10 cellular contexts compared by ENCODE assay signal in genomic region chr1:43822040-43822439, GRCh38.
DNase-seq lines count a peak whose midpoint lies in the region; TF ChIP-seq lines count a peak whose summit lies in the region.
"Had no signal": no experiment of that assay in that cellular context is flagged by ENCODE, and none has a peak within 500 bp of the region (broad histone marks: within the 10 kb centered on the region; RNA-seq: fewer than 3 reads in every experiment).

No MANE protein-coding gene starts in this region.

- no peak overlapping the region for H4K5ac ChIP-seq in mesendoderm (ENCODE audit: low read length)

- peaks cover 24% of the 10 kb centered on the region for H3K4me1 Mint-ChIP-seq in CD14-positive monocyte
- H3K4me1 Mint-ChIP-seq: stimulated activated effector memory CD8-positive, alpha-beta T cell treated with anti-CD3 and anti-CD28 coated beads, Interleukin-12 subunit alpha, Interleukin-12 subunit beta, amount 100 ng/mL, for 72 hours had no signal

- H2BK5ac ChIP-seq in mesendoderm (ENCODE audit: low read length), result no peak overlapping the region

- no peak overlapping the region for H2BK15ac ChIP-seq in mesendoderm (replicated peaks; ENCODE audit: low read depth)

- no peaks in the 10 kb centered on the region for H3K79me1 ChIP-seq in mesendoderm (ENCODE audit: low read length)

- WGBS in mesendoderm (ENCODE audit: extremely low coverage, insufficient coverage, low lambda C conversion rate), result no CpG with 5 or more reads among the region's 3 CpGs

- intact Hi-C loops in CD14-positive monocyte (cut with micrococcal nuclease), result no loop called here

- H3K23ac ChIP-seq in mesendoderm (ENCODE audit: low read length), result no peak overlapping the region

- H3K4me2 ChIP-seq in mesendoderm (ENCODE audit: low read length), result no peak overlapping the region

- H3K56ac ChIP-seq in mesendoderm (ENCODE audit: low read length), result no peak overlapping the region

- no peak for TF ChIP-seq CTCF in coronary artery (IDR thresholded peaks at IDR 0.05)
- TF ChIP-seq CTCF in CD14-positive monocyte (IDR thresholded peaks at IDR 0.05), result no peak

- H3K4me3 Mint-ChIP-seq in CD14-positive monocyte, result no peak overlapping the region
- H3K4me3 Mint-ChIP-seq: stimulated activated effector memory CD8-positive, alpha-beta T cell treated with anti-CD3 and anti-CD28 coated beads, Interleukin-12 subunit alpha, Interleukin-12 subunit beta, amount 100 ng/mL, for 72 hours had no signal

- peaks cover 24 to 29% of the 10 kb centered on the region in 2 donors for H3K36me3 Mint-ChIP-seq in CD14-positive monocyte

- peak overlapping the region; percentile 43 to 46 for H3K27ac ChIP-seq in coronary artery
- H3K27ac ChIP-seq in mesendoderm (ENCODE audit: low read depth, low read length), result no peak overlapping the region
- H3K27ac ChIP-seq in effector memory CD4-positive, alpha-beta T cell (ENCODE audit: insufficient read depth, low read length, poor library complexity, severe bottlenecking), result no peak overlapping the region
- H3K27ac ChIP-seq: HL-60 had no signal

- H3K18ac ChIP-seq in mesendoderm (ENCODE audit: low read length), result no peak overlapping the region

- peaks cover 23% of the 10 kb centered on the region for H3K9me3 ChIP-seq in MG63
- H3K9me3 ChIP-seq in effector memory CD4-positive, alpha-beta T cell (ENCODE audit: control insufficient read depth, low read length), result no peaks in the 10 kb centered on the region

- H3K36me3 ChIP-seq in MG63 (peaks cover 30% of the 10 kb centered on the region), mesendoderm (ENCODE audit: control insufficient read depth, insufficient read depth, low read length) (no peaks in the 10 kb centered on the region)
- peaks cover 9% of the 10 kb centered on the region for H3K36me3 ChIP-seq in effector memory CD4-positive, alpha-beta T cell (ENCODE audit: control insufficient read depth, insufficient read depth, low read length)

- no peak overlapping the region for H3K9ac ChIP-seq in mesendoderm (ENCODE audit: low read length)

- no peak overlapping the region for H3K4ac ChIP-seq in mesendoderm (ENCODE audit: low read depth, low read length)

- no peaks in the 10 kb centered on the region for H3K4me1 ChIP-seq in mesendoderm (ENCODE audit: control insufficient read depth, low read depth, low read length)
- no peaks in the 10 kb centered on the region for H3K4me1 ChIP-seq in effector memory CD4-positive, alpha-beta T cell (ENCODE audit: control insufficient read depth, insufficient read depth, low read length, poor library complexity, severe bottlenecking)

- in situ Hi-C loops in G401 (cut with HindIII; ENCODE audit: low sequenced_read_pairs), result no loop called here

- no peak overlapping the region for H3K4me3 ChIP-seq in MG63
- no peak overlapping the region for H3K4me3 ChIP-seq in coronary artery
- H3K4me3 ChIP-seq in mesendoderm (ENCODE audit: low read length), result no peak overlapping the region
- H3K4me3 ChIP-seq in effector memory CD4-positive, alpha-beta T cell (ENCODE audit: insufficient read depth, low read depth, low read length, poor library complexity, severe bottlenecking), result no peak overlapping the region

- DNase-seq in AG08395 (ENCODE audit: low spot score), result peak; percentile 95
- DNase-seq in MG63, result peak; percentile 75
- DNase-seq in coronary artery (ENCODE audit: low spot score), result no peak
- DNase-seq in mesendoderm, result peak; percentile 96
- no peak for DNase-seq in effector memory CD4-positive, alpha-beta T cell
- no peak for DNase-seq in DMS153 treated with DMSO at 0.1 percent for 48 hours (lab: John Stamatoyannopoulos, UW; ENCODE audit: unreplicated experiment)
- no peak for DNase-seq in G401 (ENCODE audit: low spot score)
- no peak for DNase-seq in CD14-positive monocyte (ENCODE audit: low spot score)

- H3K9me3 Mint-ChIP-seq in CD14-positive monocyte, result peaks cover 0 to 13% (median 6%) of the 10 kb centered on the region in 7 donors

- no peak overlapping the region for H4K8ac ChIP-seq in mesendoderm (ENCODE audit: low read depth, low read length)

- H3K79me2 ChIP-seq in mesendoderm (ENCODE audit: control insufficient read depth, insufficient read depth, low read length), result no peaks in the 10 kb centered on the region

- H3K27me3 ChIP-seq in MG63, result no peaks in the 10 kb centered on the region
- H3K27me3 ChIP-seq in mesendoderm (ENCODE audit: insufficient read depth, low read length, poor library complexity), result no peaks in the 10 kb centered on the region
- H3K27me3 ChIP-seq in effector memory CD4-positive, alpha-beta T cell (replicated peaks; ENCODE audit: control insufficient read depth, insufficient read depth, low read length, poor library complexity, severe bottlenecking), result no peaks in the 10 kb centered on the region

- H2AK5ac ChIP-seq in mesendoderm (ENCODE audit: low read length), result no peak overlapping the region

- no peaks in the 10 kb centered on the region for H3K27me3 Mint-ChIP-seq in CD14-positive monocyte (ENCODE audit: low read depth in 3 of 3)

- H3K27ac Mint-ChIP-seq in CD14-positive monocyte, result no peak overlapping the region
- H3K27ac Mint-ChIP-seq: stimulated activated effector memory CD8-positive, alpha-beta T cell treated with anti-CD3 and anti-CD28 coated beads, Interleukin-12 subunit alpha, Interleukin-12 subunit beta, amount 100 ng/mL, for 72 hours had no signal

- H2BK120ac ChIP-seq in mesendoderm (ENCODE audit: low read depth, low read length), result no peak overlapping the region

Comparison
In these comparisons a context has a peak if more than half of its experiments do, and no peak if none do; other contexts are left out.
1. DNase-seq: peak in AG08395 (single experiment), MG63 (single experiment) and mesendoderm (single experiment); none in coronary artery (single experiment), effector memory CD4-positive, alpha-beta T cell (0 of 3), DMS153 treated with DMSO at 0.1 percent for 48 hours (single experiment), G401 (single experiment) and CD14-positive monocyte (single experiment).
2. H3K27ac ChIP-seq: peak in coronary artery (2 of 2); none in mesendoderm (single experiment) and effector memory CD4-positive, alpha-beta T cell (single experiment).